ENCODE assay signal across 8 cellular contexts in genomic region chr12:14845350-14845750, GRCh38. TPM values are rescaled to one million over a fixed set of nuclear protein-coding genes. Genes with fewer than 3 reads are reported as not detected.
DNase-seq lines count a peak whose midpoint lies in the region; ATAC-seq and FAIRE-seq lines count a peak whose summit lies in the region.

No MANE protein-coding gene starts in this region.

- no peak overlapping the region for H3K4me3 Mint-ChIP-seq in T-cell

- H3K9me3 ChIP-seq in MG63, result no peaks in the 10 kb centered on the region

- no peaks in the 10 kb centered on the region for H3K36me3 Mint-ChIP-seq in T-cell

- no peak overlapping the region for H3K4me3 ChIP-seq in MG63

- H3K4me1 Mint-ChIP-seq in T-cell, result peaks cover 5 to 14% (median 8%) of the 10 kb centered on the region in 3 donors

- no peak overlapping the region for H3K27ac Mint-ChIP-seq in T-cell

- FAIRE-seq in A204.1 (lab: Jason Lieb, UNC), result peak; percentile 77

- no peaks in the 10 kb centered on the region for H3K9me3 Mint-ChIP-seq in T-cell

- CTCF ChIA-PET in T-cell (lab: Charles Lee), result interaction anchor here (0.5 to 5.6 kb wide), 8 partner anchors 39 to 1044 kb away, joined by 3 to 40 read pairs (median 5); no protein-coding TSS in a partner anchor

- no peaks in the 10 kb centered on the region for H3K27me3 Mint-ChIP-seq in T-cell

- H3K36me3 ChIP-seq in MG63, result no peaks in the 10 kb centered on the region

- POLR2A ChIA-PET in T-cell (lab: Charles Lee), result no interaction called here

- DNase-seq in GDM1 (lab: John Stamatoyannopoulos, UW) (peak; percentile 13), MG63 (peak; percentile 10), T-cell (peak in 29 of 34 experiments; percentile 1 to 55 (median 26)), cerebellar cortex (ENCODE audit: low spot score) (peak; percentile 73), kidney tubule cell (ENCODE audit: low spot score) (peak; percentile 70)
- DNase-seq in stimulated activated CD8-positive, alpha-beta memory T cell treated with anti-CD3 and anti-CD28 coated beads, Interleukin-12 subunit alpha, Interleukin-12 subunit beta, amount 100 ng/mL, for 1 hour (ENCODE audit: low read depth), result peak; percentile 15

- ATAC-seq in T-cell (replicated peaks in 1 of 4) (peak; percentile 57 to 75 (median 65)), GM18858 (IDR thresholded peaks at IDR 0.05; ENCODE audit: unreplicated experiment) (no peak)

- H3K27me3 ChIP-seq in MG63, result no peaks in the 10 kb centered on the region

RNA-seq across cellular contexts. Expression of gene ART4, which starts 2.0 kb away (rescaled TPM):
- total RNA-seq in MG63 (2014; rRNA removed; shearing (Covaris generic); ENCODE audit: low replicate concordance), result not detected in 2 replicates
- not detected for total RNA-seq in T-cell

RNA-seq across cellular contexts. Expression of gene SMCO3, which starts 31.4 kb away (rescaled TPM):
- not detected in 2 replicates for total RNA-seq in MG63 (2014; rRNA removed; shearing (Covaris generic); ENCODE audit: low replicate concordance)
- not detected for total RNA-seq in T-cell

RNA-seq across cellular contexts. Expression of gene MGP, which starts 40.3 kb away (rescaled TPM):
- total RNA-seq in MG63 (2014; rRNA removed; shearing (Covaris generic); ENCODE audit: low replicate concordance), result 0.69 and 0.72 TPM in 2 replicates
- total RNA-seq in T-cell, result 1 to 10 TPM; 1.5 to 4.0 (median 2.2) TPM

RNA-seq across cellular contexts. Expression of gene C12orf60, which starts 41.9 kb away (rescaled TPM):
- total RNA-seq in MG63 (2014; rRNA removed; shearing (Covaris generic); ENCODE audit: low replicate concordance), result 0.42 and 2.2 TPM in 2 replicates
- 1 to 10 TPM in 2 of 5 donors, under 1 TPM in 2, not detected in 1; 0.50 to 1.4 (median 0.93) TPM for total RNA-seq in T-cell

RNA-seq across cellular contexts. Expression of gene WBP11, which starts 42.1 kb away (rescaled TPM):
- 9.0 and 12.8 TPM in 2 replicates for total RNA-seq in MG63 (2014; rRNA removed; shearing (Covaris generic); ENCODE audit: low replicate concordance)
- total RNA-seq in T-cell, result 100 to 1,000 TPM in 2 of 5 donors, 10 to 100 TPM in 3; 72.6 to 122 (median 80.6) TPM

Comparison
In these comparisons a context has a peak if more than half of its experiments do, and no peak if none do; other contexts are left out.
1. DNase-seq: peak in every context shown above with its lines; median percentile 73 in cerebellar cortex; 70 in kidney tubule cell; 26 in T-cell; 15 in stimulated activated CD8-positive, alpha-beta memory T cell treated with anti-CD3 and anti-CD28 coated beads, Interleukin-12 subunit alpha, Interleukin-12 subunit beta, amount 100 ng/mL, for 1 hour; 13 in GDM1; 10 in MG63.